Comparison of ENCODE assay signal across 8 cellular contexts in the genomic region with DNA sequence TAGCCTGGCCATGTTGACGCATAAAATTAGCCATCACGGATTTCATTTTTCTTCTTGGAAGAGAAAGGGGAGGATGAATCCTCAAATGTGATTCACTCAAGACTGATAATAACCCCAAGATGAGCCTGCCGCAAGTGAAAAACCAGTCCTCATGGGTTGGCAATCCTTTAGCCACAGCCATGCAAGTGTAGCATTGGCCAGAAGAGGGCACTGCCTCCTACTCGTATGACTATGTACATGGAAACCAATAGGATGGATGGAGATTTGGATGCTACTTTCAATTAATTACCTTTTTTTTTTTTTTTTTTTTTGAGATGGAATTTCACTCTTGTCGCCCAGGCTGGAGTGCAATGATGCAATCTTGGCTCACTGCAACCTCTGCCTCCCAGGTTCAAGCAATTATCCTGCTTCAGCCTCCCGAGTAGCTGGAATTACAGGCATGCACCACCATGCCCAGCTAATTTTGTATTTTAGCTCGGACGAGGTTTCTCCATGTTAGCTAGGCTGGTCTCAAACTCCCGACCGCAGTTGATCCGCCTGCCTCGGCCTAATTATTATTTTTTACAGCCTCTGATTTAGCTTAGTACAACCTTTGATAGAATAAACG. TPM values are rescaled to one million over a fixed set of nuclear protein-coding genes. Genes with fewer than 3 reads are reported as not detected.
A peak's percentile ranks its signal among the peaks of the same experiment; 100 is the strongest.
DNase-seq lines count a peak whose midpoint lies in the region; ATAC-seq lines count a peak whose summit lies in the region.

No MANE protein-coding gene starts in this region.

- peak; percentile 90 for DNase-seq in DMS 273 (lab: John Stamatoyannopoulos, UW; ENCODE audit: unreplicated experiment)
- peak; percentile 86 for DNase-seq in LHCN-M2 (ENCODE audit: low read depth)
- DNase-seq in OCI-M1 (lab: John Stamatoyannopoulos, UW), result peak; percentile 84
- DNase-seq in activated CD8-positive, alpha-beta memory T cell treated with anti-CD3 and anti-CD28 coated beads, Interleukin-2, amount 50 U/mL, for 48 hours, result peak; percentile 79
- DNase-seq in epidermal melanocyte (ENCODE audit: insufficient read length, low spot score), result peak; percentile 55
- peak; percentile 54 for DNase-seq in middle frontal gyrus (ENCODE audit: extremely low spot score, low spot score)
- peak; percentile 38 to 60 for DNase-seq in stimulated activated CD8-positive, alpha-beta memory T cell treated with anti-CD3 and anti-CD28 coated beads, Interleukin-2, amount 100 ng/mL, for 48 hours (ENCODE audit: low read depth in 2 of 2)

- ATAC-seq in GM21619 (IDR thresholded peaks at IDR 0.05; ENCODE audit: unreplicated experiment), result peak; percentile 78

RNA-seq across cellular contexts. Expression of a gene that starts 38.2 kb away (rescaled TPM):
- 117 and 196 TPM in 2 replicates for total RNA-seq in LHCN-M2 (2014; rRNA removed)
- 57.4 TPM for polyA plus RNA-seq in LHCN-M2 (2012)

RNA-seq across cellular contexts. Expression of a gene that starts 39.4 kb away (rescaled TPM):
- 247 and 288 TPM in 2 replicates for total RNA-seq in LHCN-M2 (2014; rRNA removed)
- polyA plus RNA-seq in LHCN-M2 (2012), result 172 TPM

Comparison
In these comparisons a context has a peak if more than half of its experiments do, and no peak if none do; other contexts are left out.
1. Peak in every context shown above with its lines: DNase-seq and ATAC-seq.